8 cellular contexts compared by ENCODE assay signal in the genomic region with DNA sequence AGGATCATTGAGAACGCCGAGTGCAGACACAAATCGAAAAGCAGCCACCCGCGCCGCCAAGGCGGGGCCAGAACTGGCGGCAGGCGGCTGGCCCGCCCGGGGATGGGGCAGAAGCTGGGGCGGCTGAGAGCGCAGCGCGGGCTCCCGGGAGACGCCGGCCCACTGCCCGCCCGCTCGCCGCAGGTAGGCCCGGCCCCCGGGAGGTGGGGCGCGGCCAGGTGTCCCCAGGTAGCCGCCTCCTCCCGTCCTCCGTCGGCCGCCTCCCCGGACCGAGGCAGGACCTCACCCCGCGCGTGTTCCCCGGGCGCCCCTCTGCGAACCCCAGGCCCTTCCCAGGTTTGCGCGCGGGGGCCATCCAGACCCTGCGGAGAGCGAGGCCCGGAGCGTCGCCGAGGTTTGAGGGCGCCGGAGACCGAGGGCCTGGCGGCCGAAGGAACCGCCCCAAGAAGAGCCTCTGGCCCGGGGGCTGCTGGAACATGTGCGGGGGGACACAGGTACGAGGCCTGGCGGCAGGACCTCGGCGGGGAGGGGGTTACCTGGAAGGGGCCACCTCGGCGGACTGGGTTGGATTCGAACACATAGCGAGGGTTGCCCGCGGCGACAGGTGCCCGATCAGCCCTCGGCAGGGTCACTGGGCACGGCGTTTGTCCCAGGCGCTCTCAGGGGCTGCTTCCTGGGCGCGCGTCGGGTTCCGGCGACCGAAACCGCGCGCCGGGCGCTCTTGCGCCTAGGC. TPM values are rescaled to one million over a fixed set of nuclear protein-coding genes. Genes with fewer than 3 reads are reported as not detected.
DNase-seq lines count a peak whose midpoint lies in the region; ATAC-seq and TF ChIP-seq lines count a peak whose summit lies in the region.

A gene (plus strand): TSS at position 248 of the 733 bp plus-strand sequence. CDS start 603 bp downstream, outside the sequence.

- H3K27ac ChIP-seq in ectodermal cell (ENCODE audit: insufficient read depth, low read depth, low read length, poor library complexity, severe bottlenecking) = no peak within 1 kb of the TSS

- TF ChIP-seq EP300 in Ishikawa (IDR thresholded peaks at IDR 0.05; ENCODE audit: borderline replicate concordance) = no peak

- no peak for TF ChIP-seq RAD21 in Ishikawa (IDR thresholded peaks at IDR 0.05; ENCODE audit: low read depth)

- peak; percentile 81 for ATAC-seq in GM21723 (IDR thresholded peaks at IDR 0.05; ENCODE audit: unreplicated experiment)

- H3K27me3 ChIP-seq in ectodermal cell (ENCODE audit: control insufficient read depth, insufficient read depth, low read length, poor library complexity, severe bottlenecking) = peaks cover 44% of the 10 kb centered on the region

- H3K36me3 ChIP-seq in ectodermal cell (ENCODE audit: control insufficient read depth, insufficient read depth, low read length) = no peaks in the 10 kb centered on the region

- peak; percentile 63 to 84 (median 69) for DNase-seq in NCI-H1417 (lab: John Stamatoyannopoulos, UW)
- no peak for DNase-seq in NCI-H1417 treated with DMSO at 0.1 percent for 48 hours (lab: John Stamatoyannopoulos, UW)
- peak; percentile 1 for DNase-seq in T-helper 9 cell
- peak; percentile 53 for DNase-seq in medulla oblongata (ENCODE audit: extremely low spot score)
- DNase-seq in stimulated activated CD8-positive, alpha-beta memory T cell treated with anti-CD3 and anti-CD28 coated beads, Interleukin-4, amount 100 ng/mL, for 48 hours = peak; percentile 70

- peak within 1 kb of the TSS; percentile 52 for H3K4me3 ChIP-seq in ectodermal cell (ENCODE audit: insufficient read depth, low read depth, low read length)

- H3K4me1 ChIP-seq in ectodermal cell (ENCODE audit: control insufficient read depth, insufficient read depth, low read length) = peaks cover 4% of the 10 kb centered on the region

- 4 to 5% methylated on average over 85 of the region's 85 CpGs for WGBS in ectodermal cell, 2 experiments

- no peaks in the 10 kb centered on the region for H3K9me3 ChIP-seq in ectodermal cell (ENCODE audit: control insufficient read depth, low read length)

TF ChIP-seq in Ishikawa, 13 proteins besides CTCF, POLR2A, EP300 and RAD21:
- TF ChIP-seq, protein P1, sequence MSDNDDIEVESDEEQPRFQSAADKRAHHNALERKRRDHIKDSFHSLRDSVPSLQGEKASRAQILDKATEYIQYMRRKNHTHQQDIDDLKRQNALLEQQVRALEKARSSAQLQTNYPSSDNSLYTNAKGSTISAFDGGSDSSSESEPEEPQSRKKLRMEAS (IDR thresholded peaks at IDR 0.05) = peak; percentile 48; the same call in 1 of the 2 replicates
- TF ChIP-seq ZBTB7A (IDR thresholded peaks at IDR 0.05; ENCODE audit: low read depth) = peak; percentile 46
- TF ChIP-seq NFIC (IDR thresholded peaks at IDR 0.05) = no peak
- no peak for TF ChIP-seq TEAD4 (IDR thresholded peaks at IDR 0.05)
- TF ChIP-seq, protein P2, sequence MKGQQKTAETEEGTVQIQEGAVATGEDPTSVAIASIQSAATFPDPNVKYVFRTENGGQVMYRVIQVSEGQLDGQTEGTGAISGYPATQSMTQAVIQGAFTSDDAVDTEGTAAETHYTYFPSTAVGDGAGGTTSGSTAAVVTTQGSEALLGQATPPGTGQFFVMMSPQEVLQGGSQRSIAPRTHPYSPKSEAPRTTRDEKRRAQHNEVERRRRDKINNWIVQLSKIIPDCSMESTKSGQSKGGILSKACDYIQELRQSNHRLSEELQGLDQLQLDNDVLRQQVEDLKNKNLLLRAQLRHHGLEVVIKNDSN (IDR thresholded peaks at IDR 0.05) = no peak
- TF ChIP-seq CREB1 (IDR thresholded peaks at IDR 0.05; ENCODE audit: low read depth) = no peak
- 0 out of 2 replicates have a peak, but pooled peaks have one; percentile 15 for TF ChIP-seq YY1 (IDR thresholded peaks at IDR 0.05; ENCODE audit: low read depth)

RNA-seq across cellular contexts. Expression of the gene that starts here (rescaled TPM):
- polyA plus RNA-seq in ectodermal cell (2013, experiment 1 of 4) = 0.28 TPM
- 0.07 TPM for polyA plus RNA-seq in ectodermal cell (2013, experiment 2 of 4)
- 0.16 TPM for polyA plus RNA-seq in ectodermal cell (2013, experiment 3 of 4)
- 0.16 TPM for polyA plus RNA-seq in ectodermal cell (2013, experiment 4 of 4)
